ENCODE assay signal across 28 cellular contexts in the genomic region with DNA sequence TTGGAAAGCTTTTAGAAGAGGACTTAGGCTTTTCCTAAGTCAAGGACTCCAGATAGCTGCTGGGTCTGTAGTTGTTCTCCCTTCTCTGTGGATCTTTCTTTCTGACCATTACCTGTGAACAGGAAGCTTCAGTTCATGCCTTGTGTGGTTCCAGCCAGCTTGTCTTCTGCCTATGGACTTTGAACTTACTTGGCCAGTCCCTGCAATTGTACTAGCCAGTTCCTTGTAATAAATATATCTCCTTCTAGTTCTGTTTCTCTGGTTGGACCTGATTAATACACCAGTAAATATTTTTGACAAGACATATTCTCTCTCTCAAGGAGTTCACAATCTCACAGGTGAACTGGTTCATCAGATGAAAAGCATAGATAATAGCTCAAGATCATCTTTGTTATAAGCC.
"Had no signal": no experiment of that assay in that cellular context is flagged by ENCODE, and none has a peak within 500 bp of the region (broad histone marks: within the 10 kb centered on the region; RNA-seq: fewer than 3 reads in every experiment).

No MANE protein-coding gene starts in this region.

- ATAC-seq: activated CD4-positive, alpha-beta T cell treated with anti-CD3 and anti-CD28 coated beads for 36 hours; activated T-cell treated with anti-CD3 and anti-CD28 coated beads, Interleukin-2, amount 50 U/mL, for 4 hours; activated T-helper 17 cell treated with anti-CD3 and anti-CD28 coated beads, Interleukin-2, amount 50 U/mL, for 72 hours; effector memory CD8-positive, alpha-beta T cell; foreskin keratinocyte; gastrocnemius medialis; heart left ventricle had no signal

- H3K27ac ChIP-seq: esophagus muscularis mucosa, foreskin keratinocyte, gastrocnemius medialis, heart left ventricle had no signal

- H3K4me1 ChIP-seq: esophagus muscularis mucosa, foreskin keratinocyte, gastrocnemius medialis, heart left ventricle had no signal

- DNase-seq: activated CD4-positive, alpha-beta memory T cell treated with anti-CD3 and anti-CD28 coated beads, Interleukin-2, amount 10 ng/mL, durations not matched to agents 7 days and 5 days; activated CD4-positive, alpha-beta T cell treated with anti-CD3 and anti-CD28 coated beads for 36 hours; activated CD4-positive, alpha-beta T cell treated with anti-CD3 and anti-CD28 coated beads, Interleukin-2, amount 10 ng/mL, durations not matched to agents 24 days and 14 days; activated CD4-positive, alpha-beta T cell treated with anti-CD3 and anti-CD28 coated beads, Interleukin-2, amount 50 U/mL, for 4 hours; activated CD4-positive, CD25-positive, alpha-beta regulatory T cell; activated CD4-positive, CD25-positive, alpha-beta regulatory T cell treated with anti-CD3 and anti-CD28 coated beads, Interleukin-2, amount 50 U/mL, for 72 hours; activated effector memory CD4-positive, alpha-beta T cell treated with Interleukin-2 at 50 U/mL for 16 hours; activated gamma-delta T cell treated with Interleukin-2 at 50 U/mL for 16 hours; activated naive CD4-positive, alpha-beta T cell treated with anti-CD3 and anti-CD28 coated beads, Interleukin-2, amount 50 U/mL, for 16 hours; activated naive CD4-positive, alpha-beta T cell treated with Interleukin-2 at 50 U/mL for 16 hours; activated T-cell treated with anti-CD3 and anti-CD28 coated beads, Interleukin-2, amount 50 U/mL, for 4 hours; amniotic stem cell; anterior cingulate cortex; caudate nucleus; cortex of kidney; dermis blood vessel endothelial cell; effector CD4-positive, alpha-beta T cell; effector memory CD8-positive, alpha-beta T cell; erythroblast; foreskin keratinocyte; gastrocnemius medialis; glutamatergic neuron; heart left ventricle; T-helper 2 cell had no signal

- H3K4me3 ChIP-seq: esophagus muscularis mucosa, gastrocnemius medialis, heart left ventricle had no signal

- H3K9me3 ChIP-seq: esophagus muscularis mucosa, gastrocnemius medialis, heart left ventricle had no signal

- FAIRE-seq: astrocyte, colon had no signal

- H3K36me3 ChIP-seq: esophagus muscularis mucosa, gastrocnemius medialis, heart left ventricle had no signal

- H3K27me3 ChIP-seq: esophagus muscularis mucosa, foreskin keratinocyte, gastrocnemius medialis, heart left ventricle had no signal
